ENCODE assay signal across 18 cellular contexts in genomic region chr6:143136647-143137046, GRCh38.
DNase-seq lines count a peak whose midpoint lies in the region; ATAC-seq lines count a peak whose summit lies in the region.
"Had no signal": no experiment of that assay in that cellular context is flagged by ENCODE, and none has a peak within 500 bp of the region (broad histone marks: within the 10 kb centered on the region; RNA-seq: fewer than 3 reads in every experiment).

No MANE protein-coding gene starts in this region.

- peak overlapping the region; percentile 93 for H3K27ac Mint-ChIP-seq in activated naive CD8-positive, alpha-beta T cell

- in situ Hi-C loops in G401 (cut with HindIII; ENCODE audit: low sequenced_read_pairs) = no loop called here

- H3K9me3 Mint-ChIP-seq in activated naive CD8-positive, alpha-beta T cell (ENCODE audit: low read depth) = peaks cover 8% of the 10 kb centered on the region

- DNase-seq in activated T-cell treated with anti-CD3 and anti-CD28 coated beads, Interleukin-2, amount 50 U/mL, for 1 hour = peak; percentile 16
- DNase-seq in activated T-cell treated with anti-CD3 and anti-CD28 coated beads for 4 hours (no peak), G401 (ENCODE audit: low spot score) (peak; percentile 84), myocyte (ENCODE audit: low read depth) (peak; percentile 38), T-helper 2 cell (no peak)
- DNase-seq: HCEC 1CT; heart left ventricle; IMR-90; lower lobe of right lung; NCI-H2029; NCI-H524; ovary; stimulated activated CD4-positive, alpha-beta T cell treated with anti-CD3 and anti-CD28 coated beads, Interleukin-2, amount 100 ng/mL, for 24 hours; SW 1271; uterus had no signal

- no peaks in the 10 kb centered on the region for H3K27me3 Mint-ChIP-seq in activated naive CD8-positive, alpha-beta T cell

- peak overlapping the region; percentile 40 for H3K4me3 Mint-ChIP-seq in activated naive CD8-positive, alpha-beta T cell

- peaks cover 26% of the 10 kb centered on the region for H3K36me3 Mint-ChIP-seq in activated naive CD8-positive, alpha-beta T cell

- H3K4me1 Mint-ChIP-seq in activated naive CD8-positive, alpha-beta T cell (ENCODE audit: low read depth) = peaks cover 52% of the 10 kb centered on the region

- ATAC-seq in HG03039 (IDR thresholded peaks at IDR 0.05; ENCODE audit: unreplicated experiment) = no peak
- ATAC-seq in GM18870 (IDR thresholded peaks at IDR 0.05; ENCODE audit: unreplicated experiment) = no peak
- ATAC-seq: heart left ventricle, lower lobe of right lung had no signal

Comparison
In these comparisons a context has a peak if more than half of its experiments do, and no peak if none do; other contexts are left out.
1. DNase-seq: peak in activated T-cell treated with anti-CD3 and anti-CD28 coated beads, Interleukin-2, amount 50 U/mL, for 1 hour (single experiment), G401 (single experiment) and myocyte (single experiment); none in activated T-cell treated with anti-CD3 and anti-CD28 coated beads for 4 hours (single experiment) and T-helper 2 cell (0 of 5).